ENCODE assay signal across 9 cellular contexts in genomic region chr10:82399850-82400249, GRCh38.
"Had no signal": no experiment of that assay in that cellular context is flagged by ENCODE, and none has a peak within 500 bp of the region (broad histone marks: within the 10 kb centered on the region; RNA-seq: fewer than 3 reads in every experiment).

No MANE protein-coding gene starts in this region.

- ATAC-seq: HCT116, HepG2 had no signal

- H3K4me3 ChIP-seq: GM23248, HAP-1 had no signal

- H3K9ac ChIP-seq: GM23248, KMS-11 had no signal

- H3K4me1 ChIP-seq: HAP-1 had no signal

- H3K4me2 ChIP-seq: KMS-11 had no signal

- FAIRE-seq: HepG2 had no signal

- H3K27ac ChIP-seq: GM23248, HL-60, KMS-11 had no signal

- H3K9me3 ChIP-seq: HAP-1 had no signal

- H3K36me3 ChIP-seq: HAP-1 had no signal

- H2AFZ ChIP-seq: GM23248 had no signal

- DNase-seq: GM23248, GOT3, H7, KBM-7 had no signal
